In genomic region chr1:59570524-59570923, GRCh38 we compare ENCODE assay signal across 8 cellular contexts.
DNase-seq lines count a peak whose midpoint lies in the region; ATAC-seq and TF ChIP-seq lines count a peak whose summit lies in the region.

No MANE protein-coding gene starts in this region.

- TF ChIP-seq CTCF in hepatocyte (IDR thresholded peaks at IDR 0.05; ENCODE audit: poor library complexity) = no peak

- no peaks in the 10 kb centered on the region for H3K9me2 ChIP-seq in hepatocyte (replicated peaks; ENCODE audit: insufficient read depth)

- no peak overlapping the region for H3K4me2 ChIP-seq in hepatocyte

- no peaks in the 10 kb centered on the region for H3K27me3 Mint-ChIP-seq in T-helper 1 cell treated with Interleukin-12 subunit alpha and Interleukin-12 subunit beta and Interleukin-4 antibody, amounts not matched to agents 30 μg/mL and 1 μg/mL, for 36 hours (ENCODE audit: low read depth)

- H2AFZ ChIP-seq in hepatocyte = peak overlapping the region; percentile 4

- H3K9me3 ChIP-seq in hepatocyte (ENCODE audit: low read depth) = no peaks in the 10 kb centered on the region

- H3K4me3 Mint-ChIP-seq in T-helper 1 cell treated with Interleukin-12 subunit alpha and Interleukin-12 subunit beta and Interleukin-4 antibody, amounts not matched to agents 30 μg/mL and 1 μg/mL, for 36 hours = peak overlapping the region; percentile 48

- intact Hi-C loops in left colon (cut with DNase I, micrococcal nuclease) = no loop called here

- no peaks in the 10 kb centered on the region for H3K27me3 ChIP-seq in hepatocyte

- H3K36me3 ChIP-seq in hepatocyte (replicated peaks; ENCODE audit: insufficient read depth, low read depth) = no peaks in the 10 kb centered on the region

- H3K36me3 Mint-ChIP-seq in T-helper 1 cell treated with Interleukin-12 subunit alpha and Interleukin-12 subunit beta and Interleukin-4 antibody, amounts not matched to agents 30 μg/mL and 1 μg/mL, for 36 hours (ENCODE audit: low read depth) = peaks cover 2% of the 10 kb centered on the region

- peaks cover 44% of the 10 kb centered on the region for H3K4me1 Mint-ChIP-seq in T-helper 1 cell treated with Interleukin-12 subunit alpha and Interleukin-12 subunit beta and Interleukin-4 antibody, amounts not matched to agents 30 μg/mL and 1 μg/mL, for 36 hours (ENCODE audit: low read depth)

- H3K9me3 Mint-ChIP-seq in T-helper 1 cell treated with Interleukin-12 subunit alpha and Interleukin-12 subunit beta and Interleukin-4 antibody, amounts not matched to agents 30 μg/mL and 1 μg/mL, for 36 hours = peaks cover 7% of the 10 kb centered on the region

- no peak overlapping the region for H3K27ac ChIP-seq in hepatocyte

- H3K4me1 ChIP-seq in hepatocyte (ENCODE audit: insufficient read depth) = peaks cover 5% of the 10 kb centered on the region

- 33% methylated on average over 3 of the region's 3 CpGs for WGBS in hepatocyte (ENCODE audit: low lambda C conversion rate, missing lambda C conversion rate)

- peak; percentile 91 for ATAC-seq in HG03460 (IDR thresholded peaks at IDR 0.05; ENCODE audit: unreplicated experiment)
- no peak for ATAC-seq in left colon

- H3K27ac Mint-ChIP-seq in T-helper 1 cell treated with Interleukin-12 subunit alpha and Interleukin-12 subunit beta and Interleukin-4 antibody, amounts not matched to agents 30 μg/mL and 1 μg/mL, for 36 hours = no peak overlapping the region

- H3K4me3 ChIP-seq in hepatocyte = no peak overlapping the region

- no peaks in the 10 kb centered on the region for H4K20me1 ChIP-seq in hepatocyte (ENCODE audit: insufficient read depth, poor library complexity, severe bottlenecking)

- H3K79me2 ChIP-seq in hepatocyte = no peaks in the 10 kb centered on the region

- DNase-seq in stimulated activated CD4-positive, alpha-beta T cell treated with anti-CD3 and anti-CD28 coated beads, Interleukin-4, amount 100 ng/mL, for 24 hours = peak; percentile 4
- DNase-seq in stimulated activated CD4-positive, alpha-beta T cell treated with anti-CD3 and anti-CD28 coated beads, Interleukin-1b, Interleukin-23, amount 100 ng/mL, for 48 hours = no peak
- DNase-seq in hepatocyte (ENCODE audit: low spot score) = no peak
- no peak for DNase-seq in left colon
- DNase-seq in HK-2 (ENCODE audit: unreplicated experiment) = no peak
- DNase-seq in RPMI8226 = no peak
